ENCODE assay signal across 13 cellular contexts in genomic region chr5:14218897-14219573, GRCh38.
DNase-seq lines count a peak whose midpoint lies in the region; ATAC-seq, FAIRE-seq and TF ChIP-seq lines count a peak whose summit lies in the region.
"Had no signal": no experiment of that assay in that cellular context is flagged by ENCODE, and none has a peak within 500 bp of the region (broad histone marks: within the 10 kb centered on the region; RNA-seq: fewer than 3 reads in every experiment).

No MANE protein-coding gene starts in this region.

- no peaks in the 10 kb centered on the region for H3K36me3 ChIP-seq in Loucy (ENCODE audit: insufficient read depth, low read length)
- peaks cover 0 to 1% of the 10 kb centered on the region in 2 experiments; a peak in 1 of 5 replicates for H3K36me3 ChIP-seq in HepG2 (replicated peaks in 1 of 2; ENCODE audit: control insufficient read depth in 1 of 2, insufficient read depth in 2 of 2, low read length in 2 of 2)
- H3K36me3 ChIP-seq in stomach smooth muscle (ENCODE audit: control insufficient read depth in 2 of 2, insufficient read depth in 2 of 2, low read length in 2 of 2), result no peaks in the 10 kb centered on the region
- H3K36me3 ChIP-seq in PC-9 (ENCODE audit: low read depth), result no peaks in the 10 kb centered on the region

- TF ChIP-seq CTCF in Loucy (conservative IDR thresholded peaks at IDR 0.05; ENCODE audit: low read length), result no peak
- no peak for TF ChIP-seq CTCF in choroid plexus epithelial cell (conservative IDR thresholded peaks at IDR 0.05; ENCODE audit: low read depth, low read length)
- TF ChIP-seq CTCF in HepG2 (CRISPR knock-in tag; IDR thresholded peaks at IDR 0.05), result no peak
- TF ChIP-seq CTCF in PC-9 (conservative IDR thresholded peaks at IDR 0.05), result no peak

- DNase-seq in choroid plexus epithelial cell (ENCODE audit: low read depth), result peak; percentile 54
- no peak for DNase-seq in HepG2 (ENCODE audit: low spot score)
- DNase-seq in PC-9, result no peak
- no peak for DNase-seq in activated gamma-delta T cell treated with Interleukin-2 at 50 U/mL for 16 hours
- DNase-seq in HT-29 (ENCODE audit: low spot score), result no peak
- no peak for DNase-seq in T-helper 2 cell
- DNase-seq: hippocampal formation; Karpas-422; naive thymus-derived CD8-positive, alpha-beta T cell; T-helper 9 cell had no signal

- intact Hi-C loops in HepG2 (cut with micrococcal nuclease; ENCODE audit: unreplicated experiment) (loop anchor here (10.0 kb wide), 1 partner anchor 666 kb away; no protein-coding TSS in a partner anchor), PC-9 (cut with micrococcal nuclease; ENCODE audit: unreplicated experiment) (no loop called here)

- BruUV-seq in HepG2 (replicated peaks; lab: Mats Ljungman, UMichigan) (no TSS peak), PC-9 (replicated peaks; lab: Mats Ljungman, UMichigan) (no TSS peak)

- CTCF ChIA-PET in HepG2 (lab: Yijun Ruan, JAX; ENCODE audit: low intra/inter-chr PET ratio, low total read pairs) (no interaction called here), PC-9 (lab: Charles Lee) (no interaction called here)

- H3K4me2 ChIP-seq in Loucy (ENCODE audit: low read depth, low read length, poor library complexity, severe bottlenecking), result peak overlapping the region; percentile 21
- no peak overlapping the region; the same call in 1 of the 2 replicates for H3K4me2 ChIP-seq in HepG2 (ENCODE audit: low read depth, low read length)
- H3K4me2 ChIP-seq in PC-9, result no peak overlapping the region

- H2AFZ ChIP-seq in Loucy (ENCODE audit: low read length) (no peak overlapping the region), HepG2 (ENCODE audit: low read length) (no peak overlapping the region), PC-9 (no peak overlapping the region)

- peak; percentile 21; the same call in 2 of the 3 replicates for ATAC-seq in HepG2
- ATAC-seq: naive thymus-derived CD8-positive, alpha-beta T cell had no signal

- no peak for FAIRE-seq in HepG2 (lab: Jason Lieb, UNC)
- FAIRE-seq: GM18507 had no signal

- in situ Hi-C loops in HepG2 (cut with HindIII; ENCODE audit: extremely low pct_ligation_motif_present, low pct_unique_long_range_greater_than_20kb), result no loop called here

- H3K27ac ChIP-seq in HepG2 (ENCODE audit: extremely low read length, insufficient read depth, low read length) (peak overlapping the region; percentile 21), stomach smooth muscle (ENCODE audit: low read length) (peak overlapping the region; percentile 79), PC-9 (no peak overlapping the region)

- H3K9ac ChIP-seq in Loucy (ENCODE audit: low read depth, low read length, poor library complexity, severe bottlenecking) (no peak overlapping the region), HepG2 (ENCODE audit: insufficient read depth, low read depth, low read length) (no peak overlapping the region), stomach smooth muscle (ENCODE audit: low read length in 2 of 2) (peak overlapping the region; percentile 54 to 63)

- TF ChIP-seq RAD21 in HepG2 (CRISPR knock-in tag; IDR thresholded peaks at IDR 0.05), result no peak

- H3K9me3 ChIP-seq in Loucy (ENCODE audit: insufficient read depth, low read depth, low read length), result no peaks in the 10 kb centered on the region
- no peaks in the 10 kb centered on the region for H3K9me3 ChIP-seq in HepG2 (ENCODE audit: low read length)
- H3K9me3 ChIP-seq in stomach smooth muscle (ENCODE audit: control insufficient read depth in 2 of 2, low read length in 2 of 2), result no peaks in the 10 kb centered on the region
- 0 out of 2 replicates have a peak, but pooled peaks cover 4% of the 10 kb centered on the region for H3K9me3 ChIP-seq in PC-9 (ENCODE audit: insufficient read depth, low read depth)

- H3K4me3 ChIP-seq in Loucy (ENCODE audit: low read length, poor library complexity, severe bottlenecking), result no peak overlapping the region
- H3K4me3 ChIP-seq in choroid plexus epithelial cell (ENCODE audit: low read depth, low read length), result no peak overlapping the region
- H3K4me3 ChIP-seq in HepG2 (replicated peaks in 1 of 3; ENCODE audit: insufficient read depth in 1 of 3, low read depth in 2 of 3, low read length in 3 of 3), result no peak overlapping the region
- H3K4me3 ChIP-seq in stomach smooth muscle (ENCODE audit: low read length in 2 of 2), result peak overlapping the region; percentile 24 to 58
- no peak overlapping the region for H3K4me3 ChIP-seq in PC-9

- TF ChIP-seq EP300 in HepG2 (IDR thresholded peaks at IDR 0.05; ENCODE audit: low read depth in 2 of 2, low read length in 2 of 2), result no peak
- no peak for TF ChIP-seq EP300 in HepG2 (CRISPR knock-in tag; IDR thresholded peaks at IDR 0.05; ENCODE audit: borderline replicate concordance)

- H3F3A ChIP-seq in Loucy (ENCODE audit: low read depth), result no peaks in the 10 kb centered on the region
- H3F3A ChIP-seq in PC-9 (ENCODE audit: insufficient read depth, low read depth), result peaks cover 25% of the 10 kb centered on the region

- peaks cover 90% of the 10 kb centered on the region for H3K79me2 ChIP-seq in Loucy (ENCODE audit: insufficient read depth, low read length)
- H3K79me2 ChIP-seq in HepG2 (ENCODE audit: insufficient read depth, low read length), result peaks cover 97% of the 10 kb centered on the region
- peaks cover 99% of the 10 kb centered on the region for H3K79me2 ChIP-seq in PC-9 (ENCODE audit: low read depth)

- H3K4me1 ChIP-seq in Loucy (ENCODE audit: insufficient read depth, low read length, poor library complexity, severe bottlenecking), result peaks cover 43% of the 10 kb centered on the region
- peaks cover 69% of the 10 kb centered on the region for H3K4me1 ChIP-seq in HepG2 (ENCODE audit: insufficient read depth, low read length)
- H3K4me1 ChIP-seq in stomach smooth muscle (ENCODE audit: control insufficient read depth, insufficient read depth, low read length), result peaks cover 38% of the 10 kb centered on the region
- peaks cover 16% of the 10 kb centered on the region for H3K4me1 ChIP-seq in PC-9 (replicated peaks; ENCODE audit: insufficient read depth)

- no peaks in the 10 kb centered on the region for H3K27me3 ChIP-seq in Loucy (ENCODE audit: insufficient read depth, low read length, poor library complexity, severe bottlenecking)
- no peaks in the 10 kb centered on the region for H3K27me3 ChIP-seq in HepG2 (ENCODE audit: control insufficient read depth in 1 of 2, insufficient read depth in 2 of 2, low read length in 2 of 2)
- no peaks in the 10 kb centered on the region for H3K27me3 ChIP-seq in stomach smooth muscle (ENCODE audit: control insufficient read depth in 1 of 2, insufficient read depth in 2 of 2, low read length in 2 of 2)
- no peaks in the 10 kb centered on the region for H3K27me3 ChIP-seq in PC-9 (ENCODE audit: insufficient read depth, low read depth)

- POLR2A ChIA-PET in HepG2 (lab: Yijun Ruan, JAX) (no interaction called here), PC-9 (lab: Charles Lee; ENCODE audit: unreplicated experiment) (no interaction called here)

- H3K9me2 ChIP-seq in Loucy (replicated peaks; ENCODE audit: low read depth, low read length) (no peaks in the 10 kb centered on the region), PC-9 (ENCODE audit: insufficient read depth) (no peaks in the 10 kb centered on the region; the same call in 1 of the 2 replicates)

- TF ChIP-seq POLR2A in HepG2 (IDR thresholded peaks at IDR 0.05; ENCODE audit: insufficient read depth in 1 of 2, low read depth in 2 of 2, low read length in 2 of 2), result no peak

- H4K20me1 ChIP-seq in Loucy (ENCODE audit: insufficient read depth, low read length, poor library complexity, severe bottlenecking) (peaks cover 56% of the 10 kb centered on the region), HepG2 (ENCODE audit: insufficient read depth, low read length) (peaks cover 21% of the 10 kb centered on the region), PC-9 (ENCODE audit: insufficient read depth) (peaks cover 13% of the 10 kb centered on the region)

- 81% methylated on average over 10 of the region's 10 CpGs for WGBS in HepG2 (ENCODE audit: low lambda C conversion rate)

TF ChIP-seq in HepG2, 621 proteins besides CTCF, POLR2A, EP300 and RAD21 (continues in another document):
- TF ChIP-seq ZBTB7A (CRISPR knock-in tag; IDR thresholded peaks at IDR 0.05) (no peak), PATZ1 (CRISPR knock-in tag; IDR thresholded peaks at IDR 0.05) (no peak), SRSF1 (optimal IDR thresholded peaks at IDR 0.05; ENCODE audit: low read depth, low read length) (no peak), ZNF567 (CRISPR knock-in tag; IDR thresholded peaks at IDR 0.05; ENCODE audit: borderline replicate concordance) (no peak), ZNF329 (CRISPR knock-in tag; IDR thresholded peaks at IDR 0.05; ENCODE audit: low read depth) (no peak)
- TF ChIP-seq, protein P1, sequence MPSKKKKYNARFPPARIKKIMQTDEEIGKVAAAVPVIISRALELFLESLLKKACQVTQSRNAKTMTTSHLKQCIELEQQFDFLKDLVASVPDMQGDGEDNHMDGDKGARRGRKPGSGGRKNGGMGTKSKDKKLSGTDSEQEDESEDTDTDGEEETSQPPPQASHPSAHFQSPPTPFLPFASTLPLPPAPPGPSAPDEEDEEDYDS (CRISPR knock-in tag; IDR thresholded peaks at IDR 0.05), result no peak
- TF ChIP-seq, protein P2, sequence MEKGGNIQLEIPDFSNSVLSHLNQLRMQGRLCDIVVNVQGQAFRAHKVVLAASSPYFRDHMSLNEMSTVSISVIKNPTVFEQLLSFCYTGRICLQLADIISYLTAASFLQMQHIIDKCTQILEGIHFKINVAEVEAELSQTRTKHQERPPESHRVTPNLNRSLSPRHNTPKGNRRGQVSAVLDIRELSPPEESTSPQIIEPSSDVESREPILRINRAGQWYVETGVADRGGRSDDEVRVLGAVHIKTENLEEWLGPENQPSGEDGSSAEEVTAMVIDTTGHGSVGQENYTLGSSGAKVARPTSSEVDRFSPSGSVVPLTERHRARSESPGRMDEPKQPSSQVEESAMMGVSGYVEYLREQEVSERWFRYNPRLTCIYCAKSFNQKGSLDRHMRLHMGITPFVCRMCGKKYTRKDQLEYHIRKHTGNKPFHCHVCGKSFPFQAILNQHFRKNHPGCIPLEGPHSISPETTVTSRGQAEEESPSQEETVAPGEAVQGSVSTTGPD (CRISPR knock-in tag; IDR thresholded peaks at IDR 0.05), result no peak

Comparison
In these comparisons a context has a peak if more than half of its experiments do, and no peak if none do; other contexts are left out.
1. H3K4me3 ChIP-seq: peak in stomach smooth muscle (2 of 2); none in Loucy (single experiment), choroid plexus epithelial cell (single experiment), HepG2 (0 of 3) and PC-9 (single experiment).
2. H3K9ac ChIP-seq: peak in stomach smooth muscle (2 of 2); none in Loucy (single experiment) and HepG2 (single experiment).